25 cellular contexts compared by ENCODE assay signal in genomic region chr7:96157856-96158255, GRCh38.
DNase-seq lines count a peak whose midpoint lies in the region; ATAC-seq and TF ChIP-seq lines count a peak whose summit lies in the region.
"Had no signal": no experiment of that assay in that cellular context is flagged by ENCODE, and none has a peak within 500 bp of the region (broad histone marks: within the 10 kb centered on the region; RNA-seq: fewer than 3 reads in every experiment).

No MANE protein-coding gene starts in this region.

- H2AFZ ChIP-seq in hepatocyte (no peak overlapping the region), GM23338 (no peak overlapping the region)

- H3F3A ChIP-seq in GM23338 (replicated peaks; ENCODE audit: low read depth) = no peaks in the 10 kb centered on the region

- no peaks in the 10 kb centered on the region for H3K4me1 Mint-ChIP-seq in GM23338
- H3K4me1 Mint-ChIP-seq: CD14-positive monocyte; CD4-positive, alpha-beta memory T cell; CD4-positive, CD25-positive, alpha-beta regulatory T cell; CD8-positive, alpha-beta memory T cell had no signal

- no peak for TF ChIP-seq CTCF in fibroblast of pulmonary artery (IDR thresholded peaks at IDR 0.05; ENCODE audit: low read length, missing control alignments)
- TF ChIP-seq CTCF in hepatocyte (IDR thresholded peaks at IDR 0.05; ENCODE audit: poor library complexity) = no peak
- no peak for TF ChIP-seq CTCF in GM23338 (conservative IDR thresholded peaks at IDR 0.05; ENCODE audit: low read depth in 2 of 2)

- no peaks in the 10 kb centered on the region for H3K27me3 ChIP-seq in hepatocyte
- no peaks in the 10 kb centered on the region for H3K27me3 ChIP-seq in GM23338 (ENCODE audit: insufficient read depth)
- H3K27me3 ChIP-seq: BE2C, BLaER1 had no signal

- no peaks in the 10 kb centered on the region for H3K9me3 ChIP-seq in hepatocyte (ENCODE audit: low read depth)
- H3K9me3 ChIP-seq: BE2C, BLaER1 had no signal

- H3K27ac ChIP-seq in hepatocyte (no peak overlapping the region), GM23338 (ENCODE audit: low read depth) (no peak overlapping the region)
- H3K27ac ChIP-seq: BLaER1 had no signal

- no peaks in the 10 kb centered on the region for H3K9me3 Mint-ChIP-seq in GM23338
- H3K9me3 Mint-ChIP-seq: CD14-positive monocyte; CD4-positive, alpha-beta memory T cell; CD4-positive, CD25-positive, alpha-beta regulatory T cell; CD8-positive, alpha-beta memory T cell had no signal

- no peaks in the 10 kb centered on the region for H3K9me2 ChIP-seq in hepatocyte (replicated peaks; ENCODE audit: insufficient read depth)
- H3K9me2 ChIP-seq in GM23338 (ENCODE audit: insufficient read depth) = 0 out of 2 replicates have a peak, but pooled peaks cover 5% of the 10 kb centered on the region

- ATAC-seq in GM19467 (IDR thresholded peaks at IDR 0.05; ENCODE audit: unreplicated experiment) (no peak), GM23338 (no peak), GM21528 (IDR thresholded peaks at IDR 0.05; ENCODE audit: low FRiP score, unreplicated experiment) (no peak)
- ATAC-seq: GM12878 had no signal

- no peaks in the 10 kb centered on the region; the same call in 2 of the 3 replicates for H3K36me3 Mint-ChIP-seq in GM23338 (ENCODE audit: low read depth)

- WGBS in hepatocyte (ENCODE audit: low lambda C conversion rate, missing lambda C conversion rate) = 100% methylated on average over 1 of the region's 1 CpG

- no peaks in the 10 kb centered on the region for H3K36me3 ChIP-seq in hepatocyte (replicated peaks; ENCODE audit: insufficient read depth, low read depth)
- no peaks in the 10 kb centered on the region for H3K36me3 ChIP-seq in GM23338 (ENCODE audit: insufficient read depth)

- H3K4me3 ChIP-seq in fibroblast of pulmonary artery (replicated peaks; ENCODE audit: low read depth, low read length) (no peak overlapping the region), hepatocyte (no peak overlapping the region), GM23338 (no peak overlapping the region)
- H3K4me3 ChIP-seq: BLaER1, GM12878 had no signal

- H3K79me2 ChIP-seq in hepatocyte (no peaks in the 10 kb centered on the region), GM23338 (replicated peaks; ENCODE audit: insufficient read depth) (no peaks in the 10 kb centered on the region)

- H4K20me1 ChIP-seq in hepatocyte (ENCODE audit: insufficient read depth, poor library complexity, severe bottlenecking) (no peaks in the 10 kb centered on the region), GM23338 (replicated peaks; ENCODE audit: insufficient read depth) (peaks cover 38% of the 10 kb centered on the region)
- H4K20me1 ChIP-seq: BLaER1 had no signal

- DNase-seq in dermis microvascular lymphatic vessel endothelial cell (ENCODE audit: low read depth in 2 of 2) (peak; percentile 18 to 90), fibroblast of pulmonary artery (ENCODE audit: low read depth) (peak; percentile 25), lung microvascular endothelial cell (ENCODE audit: low read depth in 2 of 2) (peak; percentile 63 to 72), hepatocyte (ENCODE audit: low spot score) (no peak), GM23338 (ENCODE audit: low spot score) (no peak)
- DNase-seq: 8988T; ACHN; BE2C; C1 segment of cervical spinal cord; CD4-positive, alpha-beta memory T cell; CD4-positive, CD25-positive, alpha-beta regulatory T cell; CD8-positive, alpha-beta memory T cell; COR-L47; DMS 273 treated with DMSO at 0.1 percent for 48 hours; DMS153; DMS53; DMS79; DND-41; EL; GDM1 had no signal

- H3K4me1 ChIP-seq in hepatocyte (ENCODE audit: insufficient read depth) (no peaks in the 10 kb centered on the region), GM23338 (ENCODE audit: insufficient read depth) (no peaks in the 10 kb centered on the region)
- H3K4me1 ChIP-seq: BE2C, BLaER1 had no signal

- no peak overlapping the region for H3K27ac Mint-ChIP-seq in GM23338
- H3K27ac Mint-ChIP-seq: CD14-positive monocyte; CD4-positive, alpha-beta memory T cell; CD4-positive, CD25-positive, alpha-beta regulatory T cell; CD8-positive, alpha-beta memory T cell had no signal

- H3K27me3 Mint-ChIP-seq in GM23338 (ENCODE audit: insufficient read depth, low read depth, poor library complexity) = peaks cover 3% of the 10 kb centered on the region
- H3K27me3 Mint-ChIP-seq: CD4-positive, alpha-beta memory T cell; CD4-positive, CD25-positive, alpha-beta regulatory T cell; CD8-positive, alpha-beta memory T cell had no signal

- H3K4me2 ChIP-seq in hepatocyte = no peak overlapping the region
- H3K4me2 ChIP-seq in GM23338 = no peak overlapping the region
- H3K4me2 ChIP-seq: BLaER1 had no signal

- H3K4me3 Mint-ChIP-seq in GM23338 = no peak overlapping the region
- H3K4me3 Mint-ChIP-seq: CD14-positive monocyte; CD4-positive, CD25-positive, alpha-beta regulatory T cell; CD8-positive, alpha-beta memory T cell had no signal

TF ChIP-seq in GM23338, 12 proteins besides CTCF, POLR2A, EP300 and RAD21 (continues in another document):
- TF ChIP-seq POLR2AphosphoS5 (IDR thresholded peaks at IDR 0.05; ENCODE audit: low read depth) (no peak), NANOG (IDR thresholded peaks at IDR 0.05; ENCODE audit: borderline replicate concordance) (no peak), STAT1 (IDR thresholded peaks at IDR 0.05; ENCODE audit: unreplicated experiment) (no peak), ZNF114 (CRISPR knock-in tag; IDR thresholded peaks at IDR 0.05) (no peak), EZH2 (IDR thresholded peaks at IDR 0.05; ENCODE audit: low read depth, unreplicated experiment) (no peak), ZNF462 (CRISPR knock-in tag; IDR thresholded peaks at IDR 0.05) (no peak), EZH2phosphoT487 (IDR thresholded peaks at IDR 0.05; ENCODE audit: unreplicated experiment) (no peak), ZNF331 (CRISPR knock-in tag; IDR thresholded peaks at IDR 0.05; ENCODE audit: low read depth) (no peak), ETS1 (IDR thresholded peaks at IDR 0.05) (no peak)

Comparison
In these comparisons a context has a peak if more than half of its experiments do, and no peak if none do; other contexts are left out.
1. DNase-seq: peak in dermis microvascular lymphatic vessel endothelial cell (2 of 2), fibroblast of pulmonary artery (single experiment) and lung microvascular endothelial cell (2 of 2); none in hepatocyte (single experiment) and GM23338 (single experiment).